ENCODE assay signal across 1 cellular context in the genomic region with DNA sequence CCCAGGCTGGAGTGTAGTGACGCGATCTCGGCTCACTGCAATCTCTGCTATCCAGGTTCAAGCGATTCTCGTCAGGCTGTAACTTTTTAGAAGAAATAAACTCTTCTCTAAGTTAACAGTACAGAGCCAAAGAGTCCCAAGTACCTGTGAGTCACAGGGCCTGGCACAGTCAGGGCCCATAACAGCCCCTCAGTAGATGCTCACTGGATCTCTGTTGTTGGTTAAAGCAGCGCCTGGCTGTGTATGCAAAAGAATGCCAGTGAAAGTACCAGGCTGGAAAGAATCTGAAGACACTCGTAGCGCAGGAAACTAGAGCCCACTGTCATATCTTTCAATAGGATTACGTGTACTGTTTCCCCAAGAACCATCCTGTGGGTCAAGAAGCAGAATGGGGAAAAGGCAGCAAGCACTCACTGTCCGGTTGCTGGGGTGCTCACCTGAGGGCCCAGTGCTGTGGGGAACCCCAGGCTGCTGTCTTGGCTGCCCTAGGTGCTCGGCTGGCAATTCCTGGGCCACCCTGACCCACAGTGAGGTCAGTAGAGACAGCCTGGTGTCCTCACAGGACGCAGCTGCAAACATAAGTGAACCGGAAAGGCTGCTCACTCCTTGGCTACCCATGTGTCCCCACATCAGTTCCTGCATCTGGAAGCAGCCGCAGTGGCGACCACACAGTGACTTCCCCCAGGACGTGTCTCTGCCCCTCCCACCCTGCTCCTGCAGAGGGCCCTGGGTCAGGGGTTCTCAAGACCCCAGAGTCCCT.
TF ChIP-seq lines count a peak whose summit lies in the region.

No MANE protein-coding gene starts in this region.

TF ChIP-seq in IMR-90, 13 proteins besides CTCF, POLR2A, EP300 and RAD21:
- TF ChIP-seq CHD1 (IDR thresholded peaks at IDR 0.05; ENCODE audit: low read depth, low read length) (no peak), SMC3 (IDR thresholded peaks at IDR 0.05; ENCODE audit: low read depth, low read length) (no peak), MXI1 (IDR thresholded peaks at IDR 0.05; ENCODE audit: borderline replicate concordance, low read depth, low read length) (no peak), RFX5 (IDR thresholded peaks at IDR 0.05; ENCODE audit: low read depth, low read length) (no peak), CEBPB (IDR thresholded peaks at IDR 0.05; ENCODE audit: low read depth, low read length) (no peak), MAZ (IDR thresholded peaks at IDR 0.05; ENCODE audit: borderline replicate concordance, low read depth, low read length) (no peak), NFE2L2 (IDR thresholded peaks at IDR 0.05; ENCODE audit: low read depth, low read length) (no peak), FOS (IDR thresholded peaks at IDR 0.05; ENCODE audit: low read depth, low read length) (no peak), BHLHE40 (IDR thresholded peaks at IDR 0.05; ENCODE audit: low read depth, low read length) (no peak), RCOR1 (IDR thresholded peaks at IDR 0.05; ENCODE audit: insufficient replicate concordance, low read length) (no peak), MAFK (IDR thresholded peaks at IDR 0.05; ENCODE audit: low read depth, low read length) (no peak)
- TF ChIP-seq, protein P1, sequence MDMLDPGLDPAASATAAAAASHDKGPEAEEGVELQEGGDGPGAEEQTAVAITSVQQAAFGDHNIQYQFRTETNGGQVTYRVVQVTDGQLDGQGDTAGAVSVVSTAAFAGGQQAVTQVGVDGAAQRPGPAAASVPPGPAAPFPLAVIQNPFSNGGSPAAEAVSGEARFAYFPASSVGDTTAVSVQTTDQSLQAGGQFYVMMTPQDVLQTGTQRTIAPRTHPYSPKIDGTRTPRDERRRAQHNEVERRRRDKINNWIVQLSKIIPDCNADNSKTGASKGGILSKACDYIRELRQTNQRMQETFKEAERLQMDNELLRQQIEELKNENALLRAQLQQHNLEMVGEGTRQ (IDR thresholded peaks at IDR 0.05; ENCODE audit: low read depth, low read length), result no peak
- TF ChIP-seq, protein P2, sequence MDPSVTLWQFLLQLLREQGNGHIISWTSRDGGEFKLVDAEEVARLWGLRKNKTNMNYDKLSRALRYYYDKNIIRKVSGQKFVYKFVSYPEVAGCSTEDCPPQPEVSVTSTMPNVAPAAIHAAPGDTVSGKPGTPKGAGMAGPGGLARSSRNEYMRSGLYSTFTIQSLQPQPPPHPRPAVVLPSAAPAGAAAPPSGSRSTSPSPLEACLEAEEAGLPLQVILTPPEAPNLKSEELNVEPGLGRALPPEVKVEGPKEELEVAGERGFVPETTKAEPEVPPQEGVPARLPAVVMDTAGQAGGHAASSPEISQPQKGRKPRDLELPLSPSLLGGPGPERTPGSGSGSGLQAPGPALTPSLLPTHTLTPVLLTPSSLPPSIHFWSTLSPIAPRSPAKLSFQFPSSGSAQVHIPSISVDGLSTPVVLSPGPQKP (IDR thresholded peaks at IDR 0.05; ENCODE audit: borderline replicate concordance, low read depth, low read length), result no peak
